In genomic region chr16:46759309-46759708, GRCh38 we compare ENCODE assay signal across 25 cellular contexts. TPM values are rescaled to one million over a fixed set of nuclear protein-coding genes. Genes with fewer than 3 reads are reported as not detected.
DNase-seq lines count a peak whose midpoint lies in the region; ATAC-seq, FAIRE-seq and TF ChIP-seq lines count a peak whose summit lies in the region.
"Had no signal": no experiment of that assay in that cellular context is flagged by ENCODE, and none has a peak within 500 bp of the region (broad histone marks: within the 10 kb centered on the region; RNA-seq: fewer than 3 reads in every experiment).

No MANE protein-coding gene starts in this region.

- TF ChIP-seq EP300 in HepG2 (IDR thresholded peaks at IDR 0.05; ENCODE audit: low read depth in 2 of 2, low read length in 2 of 2) (no peak), HepG2 (CRISPR knock-in tag; IDR thresholded peaks at IDR 0.05; ENCODE audit: borderline replicate concordance) (no peak)

- H3K4me3 ChIP-seq in heart right ventricle: peak overlapping the region in 9 of 10 donors; percentile 27 to 42 (median 34)
- H3K4me3 ChIP-seq in HepG2 (replicated peaks in 1 of 3; ENCODE audit: insufficient read depth in 1 of 3, low read depth in 2 of 3, low read length in 3 of 3): no peak overlapping the region
- no peak overlapping the region for H3K4me3 ChIP-seq in right lobe of liver
- H3K4me3 ChIP-seq in skeletal muscle tissue (ENCODE audit: low read length in 3 of 3): peak overlapping the region in 2 of 3 donors; percentile 1 to 61
- H3K4me3 ChIP-seq: BLaER1, GM12878, GM23248 had no signal

- no peak for TF ChIP-seq RAD21 in HepG2 (CRISPR knock-in tag; IDR thresholded peaks at IDR 0.05)

- no peaks in the 10 kb centered on the region for H4K20me1 ChIP-seq in HepG2 (ENCODE audit: insufficient read depth, low read length)
- H4K20me1 ChIP-seq: BLaER1 had no signal

- H3K27ac ChIP-seq in heart right ventricle: peak overlapping the region; percentile 70 to 91 (median 83)
- H3K27ac ChIP-seq in HepG2 (ENCODE audit: extremely low read length, insufficient read depth, low read length): no peak overlapping the region
- H3K27ac ChIP-seq in right lobe of liver: no peak overlapping the region
- H3K27ac ChIP-seq in skeletal muscle tissue (ENCODE audit: low read depth, low read length): no peak overlapping the region
- H3K27ac ChIP-seq: 22Rv1, BLaER1, C4-2B, GM23248 had no signal

- no peak overlapping the region for H3K4me3 Mint-ChIP-seq in activated T-cell treated with anti-CD3 and anti-CD28 coated beads, Interleukin-2, amount 50 U/mL, for 72 hours
- no peak overlapping the region for H3K4me3 Mint-ChIP-seq in activated T-cell treated with anti-CD3 and anti-CD28 coated beads, Interleukin-2, amount 50 U/mL, for 4 hours
- H3K4me3 Mint-ChIP-seq: B cell; CD4-positive, CD25-positive, alpha-beta regulatory T cell; CD8-positive, alpha-beta memory T cell had no signal

- no peak for DNase-seq in activated T-cell treated with anti-CD3 and anti-CD28 coated beads, Interleukin-2, amount 50 U/mL, for 72 hours
- DNase-seq in activated T-cell treated with anti-CD3 and anti-CD28 coated beads, Interleukin-2, amount 50 U/mL, for 4 hours: no peak
- DNase-seq in heart right ventricle (no peak), left ventricle myocardium superior (no peak), HepG2 (ENCODE audit: low spot score) (no peak), right lobe of liver (no peak), NOMO-1 treated with DMSO at 0.1 percent for 48 hours (lab: John Stamatoyannopoulos, UW; ENCODE audit: unreplicated experiment) (no peak)
- DNase-seq: CD4-positive, CD25-positive, alpha-beta regulatory T cell; CD8-positive, alpha-beta memory T cell; DMS 273 treated with DMSO at 0.1 percent for 48 hours; DMS79; EL; GDM1; GM23248; HCEC 1CT had no signal

- H3K27ac Mint-ChIP-seq in activated T-cell treated with anti-CD3 and anti-CD28 coated beads, Interleukin-2, amount 50 U/mL, for 72 hours: peak overlapping the region; percentile 6
- H3K27ac Mint-ChIP-seq: CD4-positive, CD25-positive, alpha-beta regulatory T cell; CD8-positive, alpha-beta memory T cell had no signal

- WGBS in heart right ventricle, 2 donors: 86 to 88% methylated on average over 5 of the region's 5 CpGs
- WGBS in HepG2 (ENCODE audit: low lambda C conversion rate): 47% methylated on average over 5 of the region's 5 CpGs
- WGBS in right lobe of liver (ENCODE audit: insufficient coverage, low coverage, low lambda C conversion rate, missing lambda C conversion rate): 72% methylated on average over 5 of the region's 5 CpGs

- POLR2A ChIA-PET in HepG2 (lab: Yijun Ruan, JAX): no interaction called here

- H3K4me1 ChIP-seq in heart right ventricle: peaks cover 0 to 53% (median 15%) of the 10 kb centered on the region in 9 donors
- peaks cover 14% of the 10 kb centered on the region for H3K4me1 ChIP-seq in HepG2 (ENCODE audit: insufficient read depth, low read length)
- H3K4me1 ChIP-seq in right lobe of liver: no peaks in the 10 kb centered on the region
- peaks cover 21 to 63% (median 56%) of the 10 kb centered on the region in 3 donors for H3K4me1 ChIP-seq in skeletal muscle tissue (ENCODE audit: control insufficient read depth in 3 of 3, insufficient read depth in 3 of 3, low read length in 3 of 3)

- H3K4me1 Mint-ChIP-seq in activated T-cell treated with anti-CD3 and anti-CD28 coated beads, Interleukin-2, amount 50 U/mL, for 72 hours (ENCODE audit: low read depth): no peaks in the 10 kb centered on the region
- H3K4me1 Mint-ChIP-seq in activated T-cell treated with anti-CD3 and anti-CD28 coated beads, Interleukin-2, amount 50 U/mL, for 4 hours (ENCODE audit: low read depth): no peaks in the 10 kb centered on the region
- H3K4me1 Mint-ChIP-seq: CD8-positive, alpha-beta memory T cell had no signal

- no peaks in the 10 kb centered on the region for H3K36me3 Mint-ChIP-seq in activated T-cell treated with anti-CD3 and anti-CD28 coated beads, Interleukin-2, amount 50 U/mL, for 72 hours (ENCODE audit: insufficient read depth in 2 of 2)
- no peaks in the 10 kb centered on the region for H3K36me3 Mint-ChIP-seq in activated T-cell treated with anti-CD3 and anti-CD28 coated beads, Interleukin-2, amount 50 U/mL, for 4 hours (ENCODE audit: insufficient read depth)
- H3K36me3 Mint-ChIP-seq: CD4-positive, CD25-positive, alpha-beta regulatory T cell; CD8-positive, alpha-beta memory T cell had no signal

- H3K36me3 ChIP-seq in heart right ventricle (no peaks in the 10 kb centered on the region), HepG2 (replicated peaks in 1 of 2; ENCODE audit: control insufficient read depth in 1 of 2, insufficient read depth in 2 of 2, low read length in 2 of 2) (no peaks in the 10 kb centered on the region), right lobe of liver (no peaks in the 10 kb centered on the region), skeletal muscle tissue (ENCODE audit: control insufficient read depth in 3 of 3, insufficient read depth in 3 of 3, low read length in 3 of 3) (no peaks in the 10 kb centered on the region)
- H3K36me3 ChIP-seq: BLaER1 had no signal

- H3K4me2 ChIP-seq in HepG2 (ENCODE audit: low read depth, low read length): no peak overlapping the region
- H3K4me2 ChIP-seq: BLaER1 had no signal

- H3K79me2 ChIP-seq in HepG2 (ENCODE audit: insufficient read depth, low read length): no peaks in the 10 kb centered on the region

- no peak overlapping the region for H2AFZ ChIP-seq in HepG2 (ENCODE audit: low read length)
- H2AFZ ChIP-seq: GM23248 had no signal

- CTCF ChIA-PET in HepG2 (lab: Yijun Ruan, JAX; ENCODE audit: low intra/inter-chr PET ratio, low total read pairs): no interaction called here

- intact Hi-C loops in heart right ventricle (cut with DNase I): loop anchor here in 2 of 10 donors (2.0 to 5.0 kb wide), 2 partner anchors 17 to 43 kb away; no protein-coding TSS in a partner anchor
- intact Hi-C loops in left ventricle myocardium superior (cut with micrococcal nuclease): no loop called here
- intact Hi-C loops in HepG2 (cut with micrococcal nuclease; ENCODE audit: unreplicated experiment): no loop called here
- intact Hi-C loops in right lobe of liver (cut with DNase I): no loop called here

- TF ChIP-seq POLR2A in HepG2 (IDR thresholded peaks at IDR 0.05; ENCODE audit: insufficient read depth in 1 of 2, low read depth in 2 of 2, low read length in 2 of 2) (no peak), right lobe of liver (IDR thresholded peaks at IDR 0.05) (no peak)

- peaks cover 13% of the 10 kb centered on the region for H3K27me3 Mint-ChIP-seq in activated T-cell treated with anti-CD3 and anti-CD28 coated beads, Interleukin-2, amount 50 U/mL, for 72 hours (ENCODE audit: low read depth)
- H3K27me3 Mint-ChIP-seq in activated T-cell treated with anti-CD3 and anti-CD28 coated beads, Interleukin-2, amount 50 U/mL, for 4 hours (ENCODE audit: low read depth): peaks cover 3% of the 10 kb centered on the region

- H3K27me3 ChIP-seq in heart right ventricle: peaks cover 0 to 16% (median 0%) of the 10 kb centered on the region in 7 donors
- peaks cover 13 to 56% of the 10 kb centered on the region in 2 experiments; a peak in 4 of 5 replicates for H3K27me3 ChIP-seq in HepG2 (ENCODE audit: control insufficient read depth in 1 of 2, insufficient read depth in 2 of 2, low read length in 2 of 2)
- H3K27me3 ChIP-seq in right lobe of liver: no peaks in the 10 kb centered on the region
- H3K27me3 ChIP-seq in skeletal muscle tissue (ENCODE audit: control insufficient read depth in 3 of 3, insufficient read depth in 3 of 3, low read length in 3 of 3): peaks cover 0 to 2% (median 0%) of the 10 kb centered on the region in 3 donors
- H3K27me3 ChIP-seq: BLaER1 had no signal

- TF ChIP-seq CTCF in heart right ventricle (IDR thresholded peaks at IDR 0.05): no peak
- TF ChIP-seq CTCF in HepG2 (CRISPR knock-in tag; IDR thresholded peaks at IDR 0.05): no peak
- no peak for TF ChIP-seq CTCF in right lobe of liver (IDR thresholded peaks at IDR 0.05)

- no peak for FAIRE-seq in HepG2 (lab: Jason Lieb, UNC)
- FAIRE-seq: A204.1, D721Med, GM12878, GM19239, H1 had no signal

- no peak for ATAC-seq in activated T-cell treated with anti-CD3 and anti-CD28 coated beads, Interleukin-2, amount 50 U/mL, for 72 hours (replicated peaks in 1 of 2)
- no peak for ATAC-seq in activated T-cell treated with anti-CD3 and anti-CD28 coated beads, Interleukin-2, amount 50 U/mL, for 4 hours
- ATAC-seq in heart right ventricle: no peak
- no peak for ATAC-seq in left ventricle myocardium superior
- no peak for ATAC-seq in HepG2
- ATAC-seq in right lobe of liver: no peak
- ATAC-seq: GM12878 had no signal

- no peak overlapping the region for H3K9ac ChIP-seq in HepG2 (ENCODE audit: insufficient read depth, low read depth, low read length)
- H3K9ac ChIP-seq in skeletal muscle tissue (ENCODE audit: low read depth in 1 of 3, low read length in 3 of 3): peak overlapping the region in 2 of 3 donors; percentile 61 to 81
- H3K9ac ChIP-seq: BLaER1, GM23248 had no signal

- in situ Hi-C loops in HepG2 (cut with HindIII; ENCODE audit: extremely low pct_ligation_motif_present, low pct_unique_long_range_greater_than_20kb): no loop called here

- BruUV-seq in HepG2 (replicated peaks; lab: Mats Ljungman, UMichigan): no TSS peak

- H3K9me3 Mint-ChIP-seq in activated T-cell treated with anti-CD3 and anti-CD28 coated beads, Interleukin-2, amount 50 U/mL, for 72 hours: no peaks in the 10 kb centered on the region
- H3K9me3 Mint-ChIP-seq in activated T-cell treated with anti-CD3 and anti-CD28 coated beads, Interleukin-2, amount 50 U/mL, for 4 hours: no peaks in the 10 kb centered on the region
- H3K9me3 Mint-ChIP-seq: CD4-positive, CD25-positive, alpha-beta regulatory T cell; CD8-positive, alpha-beta memory T cell had no signal

- H3K9me3 ChIP-seq in heart right ventricle (no peaks in the 10 kb centered on the region), HepG2 (ENCODE audit: low read length) (no peaks in the 10 kb centered on the region), right lobe of liver (no peaks in the 10 kb centered on the region), skeletal muscle tissue (ENCODE audit: control insufficient read depth in 3 of 3, low read length in 3 of 3) (no peaks in the 10 kb centered on the region)
- H3K9me3 ChIP-seq: BLaER1 had no signal

RNA-seq across cellular contexts. Expression of gene MYLK3, which starts 11.2 kb away (rescaled TPM):
- 1 to 10 TPM in 1 of 2 donors, under 1 TPM in 1; 0.81 to 1.7 TPM for total RNA-seq in activated T-cell treated with anti-CD3 and anti-CD28 coated beads, Interleukin-2, amount 50 U/mL, for 72 hours
- under 1 TPM; 0.19 to 0.90 (median 0.23) TPM for total RNA-seq in activated T-cell treated with anti-CD3 and anti-CD28 coated beads, Interleukin-2, amount 50 U/mL, for 4 hours
- 100 to 1,000 TPM; 220 to 458 (median 262) TPM for total RNA-seq in heart right ventricle
- 10 to 100 TPM; 63.5 to 69.5 TPM for polyA plus RNA-seq in heart right ventricle
- total RNA-seq in left ventricle myocardium superior: 274 TPM
- 0.13 and 0.18 TPM in 2 replicates for total RNA-seq in HepG2 (2016; rRNA removed; fragmentation: Illumina TruSeq; extraction: Trizol)
- total RNA-seq in HepG2 (2016; cell fraction: cytosol; rRNA removed; fragmentation: Illumina TruSeq; extraction: Trizol; ENCODE audit: low read depth): not detected in 2 replicates
- 0.11 and 0.27 TPM in 2 replicates for total RNA-seq in HepG2 (2016; cell fraction: insoluble cytoplasmic fraction; rRNA removed; fragmentation: Illumina TruSeq; extraction: Trizol)
- 0.03 and 0.19 TPM in 2 replicates for total RNA-seq in HepG2 (2016; cell fraction: membrane; rRNA removed; fragmentation: Illumina TruSeq; extraction: Trizol)
- 0.44 and 0.47 TPM in 2 replicates for total RNA-seq in HepG2 (2016; cell fraction: nucleus; rRNA removed; fragmentation: Illumina TruSeq; extraction: Trizol)
- polyA plus RNA-seq in HepG2 (2011; rRNA removed): 0.04 TPM in 2 replicates
- polyA plus RNA-seq in HepG2 (2011; cell fraction: cytosol; rRNA removed): 0.01 and 0.05 TPM in 2 replicates
- 0.07 and 0.08 TPM in 2 replicates for polyA plus RNA-seq in HepG2 (2011; cell fraction: nucleus; rRNA removed)
- polyA plus RNA-seq in HepG2 (2012): 0.01 and 0.11 TPM in 2 replicates
- polyA plus RNA-seq in HepG2 (2016; cell fraction: cytosol; fragmentation: Illumina TruSeq; extraction: Trizol; ENCODE audit: low read depth): 0.01 TPM in 1 of 2 replicates, not detected in the other
- 0.04 and 0.07 TPM in 2 replicates for polyA plus RNA-seq in HepG2 (2016; cell fraction: insoluble cytoplasmic fraction; fragmentation: Illumina TruSeq; extraction: Trizol; ENCODE audit: low read depth)
- 0.15 TPM in 1 of 2 replicates, not detected in the other for polyA plus RNA-seq in HepG2 (2016; cell fraction: membrane; fragmentation: Illumina TruSeq; extraction: Trizol; ENCODE audit: low read depth)
- not detected in 2 replicates for polyA plus RNA-seq in HepG2 (2016; cell fraction: nucleus; fragmentation: Illumina TruSeq; extraction: Trizol; ENCODE audit: insufficient read depth, low read depth)
- 1.0 and 2.2 TPM in 2 replicates for polyA minus RNA-seq in HepG2 (2011; rRNA and poly(A)+ RNA removed; ENCODE audit: low replicate concordance)
- polyA minus RNA-seq in HepG2 (2011; cell fraction: cytosol; rRNA and poly(A)+ RNA removed): not detected in 2 replicates
- polyA minus RNA-seq in HepG2 (2011; cell fraction: nucleus; rRNA and poly(A)+ RNA removed): 0.99 and 1.0 TPM in 2 replicates
- under 1 TPM; 0.06 to 0.44 (median 0.23) TPM for total RNA-seq in right lobe of liver
- 13.6 TPM for total RNA-seq in skeletal muscle tissue
- total RNA-seq: CD4-positive, CD25-positive, alpha-beta regulatory T cell; GM23248 had no signal
- polyA plus RNA-seq: CD4-positive, CD25-positive, alpha-beta regulatory T cell; CD8-positive, alpha-beta memory T cell; GM23248 had no signal

Comparison
In these comparisons a context has a peak if more than half of its experiments do, and no peak if none do; other contexts are left out.
1. H3K27ac ChIP-seq: peak in heart right ventricle (10 of 10); none in HepG2 (single experiment), right lobe of liver (0 of 3) and skeletal muscle tissue (single experiment).
2. H3K4me3 ChIP-seq: peak in heart right ventricle (9 of 10) and skeletal muscle tissue (2 of 3); none in HepG2 (0 of 3) and right lobe of liver (0 of 3).
3. RNA of gene MYLK3, which starts 11.2 kb away (total RNA-seq): 274 TPM in left ventricle myocardium superior (single experiment) and 220 to 458 TPM in heart right ventricle; 13.6 TPM in skeletal muscle tissue (single experiment), 0.81 to 1.7 TPM in activated T-cell treated with anti-CD3 and anti-CD28 coated beads, Interleukin-2, amount 50 U/mL, for 72 hours, 0.06 to 0.44 TPM in right lobe of liver, 0.19 to 0.90 TPM in activated T-cell treated with anti-CD3 and anti-CD28 coated beads, Interleukin-2, amount 50 U/mL, for 4 hours and 0.03 to 0.47 TPM in HepG2; every median in the first group is over 10 times any median in the second.